14 cellular contexts compared by ENCODE assay signal in the genomic region with DNA sequence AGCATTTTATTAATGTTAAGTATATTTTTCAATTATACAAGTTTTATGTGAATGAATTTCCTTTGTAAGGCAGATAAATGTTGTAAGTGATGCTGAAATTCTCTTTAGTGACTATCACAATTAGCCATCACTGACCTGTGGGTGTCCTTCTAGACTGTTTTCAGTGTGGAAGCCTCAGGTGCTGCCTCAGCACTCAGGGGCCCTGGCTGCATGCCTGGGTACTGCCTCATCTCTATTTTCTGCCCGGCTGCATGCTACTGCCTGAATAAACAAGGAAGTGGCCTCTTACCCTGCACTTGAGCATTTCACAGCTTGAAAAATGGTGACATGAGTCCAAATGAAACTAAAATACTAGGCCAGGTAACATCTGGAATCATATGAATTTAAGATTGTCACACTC.
DNase-seq lines count a peak whose midpoint lies in the region; ATAC-seq and TF ChIP-seq lines count a peak whose summit lies in the region.
"Had no signal": no experiment of that assay in that cellular context is flagged by ENCODE, and none has a peak within 500 bp of the region (broad histone marks: within the 10 kb centered on the region; RNA-seq: fewer than 3 reads in every experiment).

No MANE protein-coding gene starts in this region.

- WGBS in prostate gland = 40% methylated on average over 1 of the region's 1 CpG
- WGBS in mesenchymal stem cell = 0% methylated on average over 1 of the region's 1 CpG

- H3K79me2 ChIP-seq in MM.1S (ENCODE audit: low read length) = no peaks in the 10 kb centered on the region

- BruUV-seq in MCF 10A (replicated peaks; lab: Mats Ljungman, UMichigan) = no TSS peak

- no peak overlapping the region for H3K14ac ChIP-seq in mesenchymal stem cell (ENCODE audit: low read length in 2 of 2)

- no peaks in the 10 kb centered on the region for H3K36me3 Mint-ChIP-seq in MCF 10A (ENCODE audit: insufficient read depth, unreplicated experiment)

- TF ChIP-seq CTCF in MM.1S (IDR thresholded peaks at IDR 0.05; ENCODE audit: low read length) = no peak; the same call in 1 of the 2 replicates
- TF ChIP-seq CTCF in prostate gland (IDR thresholded peaks at IDR 0.05) = peak in 2 of 4 experiments; percentile 11 to 62
- no peak for TF ChIP-seq CTCF in MCF 10A (IDR thresholded peaks at IDR 0.05; ENCODE audit: unreplicated experiment)

- intact Hi-C loops in prostate gland (cut with DNase I) (no loop called here), MCF 10A (cut with micrococcal nuclease) (no loop called here)

- no peak overlapping the region for H4K8ac ChIP-seq in mesenchymal stem cell (ENCODE audit: low read length)

- H3K4me3 Mint-ChIP-seq in MCF 10A (ENCODE audit: unreplicated experiment) = no peak overlapping the region
- H3K4me3 Mint-ChIP-seq: CD4-positive, alpha-beta T cell; T-helper 2 cell treated with Interferon-gamma antibody and Interleukin-4, amounts not matched to agents 5 μg/mL and 100 μg/mL, for 36 hours had no signal

- H4K91ac ChIP-seq in mesenchymal stem cell (ENCODE audit: low read length) = no peak overlapping the region

- H3K27ac Mint-ChIP-seq in MCF 10A (ENCODE audit: low read depth, unreplicated experiment) = no peak overlapping the region
- H3K27ac Mint-ChIP-seq: CD4-positive, alpha-beta T cell; T-helper 2 cell treated with Interferon-gamma antibody and Interleukin-4, amounts not matched to agents 5 μg/mL and 100 μg/mL, for 36 hours had no signal

- H3K23ac ChIP-seq in mesenchymal stem cell (ENCODE audit: low read length in 2 of 2) = no peak overlapping the region

- H3K27ac ChIP-seq in MM.1S (ENCODE audit: low read length) (no peak overlapping the region), prostate gland (no peak overlapping the region), mesenchymal stem cell (ENCODE audit: low read length, poor library complexity, severe bottlenecking) (no peak overlapping the region)

- no peak overlapping the region for H3K4ac ChIP-seq in mesenchymal stem cell (ENCODE audit: low read depth in 1 of 2, low read length in 2 of 2)

- H2BK15ac ChIP-seq in mesenchymal stem cell (ENCODE audit: low read depth, poor library complexity, severe bottlenecking) = no peak overlapping the region

- no peaks in the 10 kb centered on the region for H3K9me2 ChIP-seq in MM.1S (replicated peaks; ENCODE audit: insufficient read depth, low read length)

- peaks cover 14% of the 10 kb centered on the region for H3K9me3 Mint-ChIP-seq in MCF 10A (ENCODE audit: unreplicated experiment)
- H3K9me3 Mint-ChIP-seq: T-helper 2 cell treated with Interferon-gamma antibody and Interleukin-4, amounts not matched to agents 5 μg/mL and 100 μg/mL, for 36 hours had no signal

- H2AFZ ChIP-seq in MM.1S (ENCODE audit: low read length) = no peak overlapping the region
- H2AFZ ChIP-seq in mesenchymal stem cell (ENCODE audit: low read depth, low read length) = no peak overlapping the region

- no peak overlapping the region for H2AK5ac ChIP-seq in mesenchymal stem cell (ENCODE audit: low read length, severe bottlenecking)

- H2BK120ac ChIP-seq in mesenchymal stem cell (ENCODE audit: low read depth, low read length) = no peak overlapping the region

- H3K36me3 ChIP-seq in MM.1S (replicated peaks; ENCODE audit: insufficient read depth, low read length) (no peaks in the 10 kb centered on the region), prostate gland (no peaks in the 10 kb centered on the region), mesenchymal stem cell (ENCODE audit: control insufficient read depth in 1 of 2, insufficient read depth in 2 of 2, low read depth in 1 of 2, low read length in 2 of 2) (no peaks in the 10 kb centered on the region)

- POLR2A ChIA-PET in MCF 10A (lab: Yijun Ruan, JAX) = no interaction called here

- no peak overlapping the region for H3K18ac ChIP-seq in mesenchymal stem cell (ENCODE audit: low read depth in 1 of 2, low read length in 2 of 2)

- DNase-seq in MM.1S = peak; percentile 46
- peak; percentile 85 for DNase-seq in NCI-H69 (lab: John Stamatoyannopoulos, UW)
- peak; percentile 19 to 45 for DNase-seq in hippocampal formation (lab: John Stamatoyannopoulos, UW)
- DNase-seq in prostate gland (ENCODE audit: low spot score) = peak; percentile 54
- no peak for DNase-seq in mesenchymal stem cell
- no peak for DNase-seq in MCF 10A (ENCODE audit: unreplicated experiment)
- DNase-seq in KG1 (lab: John Stamatoyannopoulos, UW) = no peak
- DNase-seq: activated CD8-positive, alpha-beta memory T cell treated with anti-CD3 and anti-CD28 coated beads, Interleukin-2, amount 50 U/mL, for 4 hours; aorta; CD4-positive, alpha-beta T cell; NK-92 treated with Interleukin-12 subunit alpha and Interleukin-12 subunit beta, amount 100 ng/mL, for 24 hours; stimulated activated CD4-positive, alpha-beta T cell treated with anti-CD3 and anti-CD28 coated beads, Interleukin-2, amount 100 ng/mL, for 24 hours had no signal

- ATAC-seq in GM18505 (IDR thresholded peaks at IDR 0.05; ENCODE audit: unreplicated experiment) = no peak

- H3K4me1 ChIP-seq in MM.1S (ENCODE audit: low read length) = no peaks in the 10 kb centered on the region
- no peaks in the 10 kb centered on the region for H3K4me1 ChIP-seq in prostate gland (replicated peaks)
- no peaks in the 10 kb centered on the region for H3K4me1 ChIP-seq in mesenchymal stem cell (ENCODE audit: control insufficient read depth, insufficient read depth, low read depth, low read length)

- no peaks in the 10 kb centered on the region for H3F3A ChIP-seq in MM.1S (ENCODE audit: insufficient read depth, low read length)

- TF ChIP-seq POLR2A in prostate gland (IDR thresholded peaks at IDR 0.05) (no peak), GM18505 (IDR thresholded peaks at IDR 0.05; ENCODE audit: borderline replicate concordance, extremely low read depth, insufficient read depth, insufficient read length) (no peak)

- no peaks in the 10 kb centered on the region for H3K9me3 ChIP-seq in MM.1S (replicated peaks; ENCODE audit: insufficient read depth, low read length)
- H3K9me3 ChIP-seq in prostate gland = no peaks in the 10 kb centered on the region
- peaks cover 10% of the 10 kb centered on the region for H3K9me3 ChIP-seq in mesenchymal stem cell (ENCODE audit: control insufficient read depth, low read length)

- no peaks in the 10 kb centered on the region for H3K4me1 Mint-ChIP-seq in MCF 10A (ENCODE audit: insufficient read depth, unreplicated experiment)

- no peak overlapping the region for H2BK12ac ChIP-seq in mesenchymal stem cell (ENCODE audit: low read length in 2 of 2)

- no peaks in the 10 kb centered on the region for H4K20me1 ChIP-seq in MM.1S (ENCODE audit: insufficient read depth, low read length)

- H3K27me3 ChIP-seq in MM.1S (replicated peaks; ENCODE audit: insufficient read depth, low read length) = no peaks in the 10 kb centered on the region
- H3K27me3 ChIP-seq in prostate gland (replicated peaks; ENCODE audit: insufficient read depth) = no peaks in the 10 kb centered on the region
- no peaks in the 10 kb centered on the region for H3K27me3 ChIP-seq in mesenchymal stem cell (ENCODE audit: control insufficient read depth in 1 of 2, insufficient read depth in 1 of 2, low read length in 2 of 2)

- no peak overlapping the region for H3K9ac ChIP-seq in MM.1S (ENCODE audit: low read length)
- H3K9ac ChIP-seq in mesenchymal stem cell (ENCODE audit: low read length) = no peak overlapping the region

- no peak overlapping the region for H2BK5ac ChIP-seq in mesenchymal stem cell (ENCODE audit: low read depth, low read length, poor library complexity, severe bottlenecking)

- H3K4me3 ChIP-seq in MM.1S (ENCODE audit: low read length) = no peak overlapping the region
- no peak overlapping the region for H3K4me3 ChIP-seq in prostate gland
- no peak overlapping the region for H3K4me3 ChIP-seq in mesenchymal stem cell (ENCODE audit: insufficient read depth in 1 of 2, low read depth in 1 of 2, low read length in 2 of 2)

- CTCF ChIA-PET in MCF 10A (lab: Yijun Ruan, JAX) = interaction anchor here (0.6 kb wide), 1 partner anchor 712 kb away, joined by 5 read pairs; no protein-coding TSS in a partner anchor

- H3K4me2 ChIP-seq in MM.1S (ENCODE audit: low read depth, low read length) (no peak overlapping the region), mesenchymal stem cell (ENCODE audit: low read length, poor library complexity, severe bottlenecking) (no peak overlapping the region)

- H3K27me3 Mint-ChIP-seq in MCF 10A (ENCODE audit: insufficient read depth, unreplicated experiment) = no peaks in the 10 kb centered on the region
- H3K27me3 Mint-ChIP-seq: CD4-positive, alpha-beta T cell had no signal

- H3K79me1 ChIP-seq in mesenchymal stem cell (replicated peaks; ENCODE audit: low read length, poor library complexity, severe bottlenecking) = no peaks in the 10 kb centered on the region

Comparison
In these comparisons a context has a peak if more than half of its experiments do, and no peak if none do; other contexts are left out.
1. DNase-seq: peak in MM.1S (single experiment), NCI-H69 (single experiment), hippocampal formation (2 of 2) and prostate gland (single experiment); none in mesenchymal stem cell (single experiment), MCF 10A (single experiment) and KG1 (single experiment).